ENCODE assay signal across 1 cellular context in the genomic region with DNA sequence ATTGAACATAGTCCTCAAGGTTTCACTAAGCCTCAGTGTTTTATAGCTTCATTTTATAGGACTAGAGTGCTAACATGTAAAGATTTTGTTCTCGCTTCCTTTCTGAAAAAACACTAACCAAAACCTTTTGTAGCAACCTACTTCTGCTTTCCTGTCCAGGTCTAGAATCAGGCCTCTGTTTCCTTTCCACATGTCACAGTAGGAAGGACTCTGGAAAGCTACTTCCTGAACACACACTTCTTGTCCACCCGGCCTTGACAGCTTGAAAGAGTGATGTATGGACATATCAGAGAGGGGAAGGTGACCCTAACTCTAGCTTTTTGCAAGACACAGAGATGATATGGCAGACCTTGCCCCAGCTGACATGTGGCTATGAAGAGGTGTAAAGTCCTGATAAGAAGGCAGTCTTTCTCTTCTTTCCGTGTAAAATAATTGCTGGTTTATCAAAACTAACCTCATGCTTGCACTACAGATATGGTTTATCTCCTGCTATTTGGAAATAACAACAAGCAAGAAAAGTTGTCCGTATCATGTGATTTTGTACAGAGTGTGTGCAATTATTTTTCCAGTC.
A peak's percentile ranks its signal among the peaks of the same experiment; 100 is the strongest.
TF ChIP-seq lines count a peak whose summit lies in the region.

No MANE protein-coding gene starts in this region.

TF ChIP-seq in K562, 482 proteins besides CTCF, POLR2A, EP300 and RAD21 (continued from another document and continues in another):
- TF ChIP-seq, protein P1, sequence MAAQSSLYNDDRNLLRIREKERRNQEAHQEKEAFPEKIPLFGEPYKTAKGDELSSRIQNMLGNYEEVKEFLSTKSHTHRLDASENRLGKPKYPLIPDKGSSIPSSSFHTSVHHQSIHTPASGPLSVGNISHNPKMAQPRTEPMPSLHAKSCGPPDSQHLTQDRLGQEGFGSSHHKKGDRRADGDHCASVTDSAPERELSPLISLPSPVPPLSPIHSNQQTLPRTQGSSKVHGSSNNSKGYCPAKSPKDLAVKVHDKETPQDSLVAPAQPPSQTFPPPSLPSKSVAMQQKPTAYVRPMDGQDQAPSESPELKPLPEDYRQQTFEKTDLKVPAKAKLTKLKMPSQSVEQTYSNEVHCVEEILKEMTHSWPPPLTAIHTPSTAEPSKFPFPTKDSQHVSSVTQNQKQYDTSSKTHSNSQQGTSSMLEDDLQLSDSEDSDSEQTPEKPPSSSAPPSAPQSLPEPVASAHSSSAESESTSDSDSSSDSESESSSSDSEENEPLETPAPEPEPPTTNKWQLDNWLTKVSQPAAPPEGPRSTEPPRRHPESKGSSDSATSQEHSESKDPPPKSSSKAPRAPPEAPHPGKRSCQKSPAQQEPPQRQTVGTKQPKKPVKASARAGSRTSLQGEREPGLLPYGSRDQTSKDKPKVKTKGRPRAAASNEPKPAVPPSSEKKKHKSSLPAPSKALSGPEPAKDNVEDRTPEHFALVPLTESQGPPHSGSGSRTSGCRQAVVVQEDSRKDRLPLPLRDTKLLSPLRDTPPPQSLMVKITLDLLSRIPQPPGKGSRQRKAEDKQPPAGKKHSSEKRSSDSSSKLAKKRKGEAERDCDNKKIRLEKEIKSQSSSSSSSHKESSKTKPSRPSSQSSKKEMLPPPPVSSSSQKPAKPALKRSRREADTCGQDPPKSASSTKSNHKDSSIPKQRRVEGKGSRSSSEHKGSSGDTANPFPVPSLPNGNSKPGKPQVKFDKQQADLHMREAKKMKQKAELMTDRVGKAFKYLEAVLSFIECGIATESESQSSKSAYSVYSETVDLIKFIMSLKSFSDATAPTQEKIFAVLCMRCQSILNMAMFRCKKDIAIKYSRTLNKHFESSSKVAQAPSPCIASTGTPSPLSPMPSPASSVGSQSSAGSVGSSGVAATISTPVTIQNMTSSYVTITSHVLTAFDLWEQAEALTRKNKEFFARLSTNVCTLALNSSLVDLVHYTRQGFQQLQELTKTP (IDR thresholded peaks at IDR 0.05; ENCODE audit: low read depth in 1 of 2, partially characterized antibody in 2 of 2), result no peak
- TF ChIP-seq XRCC5 (IDR thresholded peaks at IDR 0.05; ENCODE audit: low read depth, low read length) (no peak), RFX7 (CRISPR knock-in tag; IDR thresholded peaks at IDR 0.05) (no peak), BRF1 (IDR thresholded peaks at IDR 0.05; ENCODE audit: borderline replicate concordance, extremely low read depth, insufficient read length) (no peak), CGGBP1 (CRISPR knock-in tag; IDR thresholded peaks at IDR 0.05) (no peak), TEAD2 (tag; IDR thresholded peaks at IDR 0.05) (no peak), GTF3C2 (IDR thresholded peaks at IDR 0.05; ENCODE audit: borderline replicate concordance, extremely low read depth, insufficient read length) (no peak), TAF9B (IDR thresholded peaks at IDR 0.05; ENCODE audit: partially characterized antibody) (no peak), HMG20B (CRISPR knock-in tag; IDR thresholded peaks at IDR 0.05) (no peak), CBFA2T3 (IDR thresholded peaks at IDR 0.05) (peak; percentile 94), COPS2 (conservative IDR thresholded peaks at IDR 0.05) (no peak), SMAD2 (IDR thresholded peaks at IDR 0.05; ENCODE audit: low read depth, low read length) (no peak), KLF16 (IDR thresholded peaks at IDR 0.05) (peak; percentile 74; the same call in 1 of the 2 replicates), MEIS2 (IDR thresholded peaks at IDR 0.05; ENCODE audit: partially characterized antibody) (peak; percentile 95), ZBTB12 (CRISPR knock-in tag; IDR thresholded peaks at IDR 0.05) (no peak), TBL1XR1 (IDR thresholded peaks at IDR 0.05; ENCODE audit: low read length in 2 of 2) (0 out of 4 replicates have a peak, but pooled peaks of 1 of the 2 experiments have one; percentile 24), POLR2B (IDR thresholded peaks at IDR 0.05; ENCODE audit: low read depth, partially characterized antibody) (no peak), ZNF79 (CRISPR knock-in tag; IDR thresholded peaks at IDR 0.05; ENCODE audit: low read depth) (no peak), HMGXB4 (CRISPR knock-in tag; IDR thresholded peaks at IDR 0.05) (no peak)
- TF ChIP-seq, protein P2, sequence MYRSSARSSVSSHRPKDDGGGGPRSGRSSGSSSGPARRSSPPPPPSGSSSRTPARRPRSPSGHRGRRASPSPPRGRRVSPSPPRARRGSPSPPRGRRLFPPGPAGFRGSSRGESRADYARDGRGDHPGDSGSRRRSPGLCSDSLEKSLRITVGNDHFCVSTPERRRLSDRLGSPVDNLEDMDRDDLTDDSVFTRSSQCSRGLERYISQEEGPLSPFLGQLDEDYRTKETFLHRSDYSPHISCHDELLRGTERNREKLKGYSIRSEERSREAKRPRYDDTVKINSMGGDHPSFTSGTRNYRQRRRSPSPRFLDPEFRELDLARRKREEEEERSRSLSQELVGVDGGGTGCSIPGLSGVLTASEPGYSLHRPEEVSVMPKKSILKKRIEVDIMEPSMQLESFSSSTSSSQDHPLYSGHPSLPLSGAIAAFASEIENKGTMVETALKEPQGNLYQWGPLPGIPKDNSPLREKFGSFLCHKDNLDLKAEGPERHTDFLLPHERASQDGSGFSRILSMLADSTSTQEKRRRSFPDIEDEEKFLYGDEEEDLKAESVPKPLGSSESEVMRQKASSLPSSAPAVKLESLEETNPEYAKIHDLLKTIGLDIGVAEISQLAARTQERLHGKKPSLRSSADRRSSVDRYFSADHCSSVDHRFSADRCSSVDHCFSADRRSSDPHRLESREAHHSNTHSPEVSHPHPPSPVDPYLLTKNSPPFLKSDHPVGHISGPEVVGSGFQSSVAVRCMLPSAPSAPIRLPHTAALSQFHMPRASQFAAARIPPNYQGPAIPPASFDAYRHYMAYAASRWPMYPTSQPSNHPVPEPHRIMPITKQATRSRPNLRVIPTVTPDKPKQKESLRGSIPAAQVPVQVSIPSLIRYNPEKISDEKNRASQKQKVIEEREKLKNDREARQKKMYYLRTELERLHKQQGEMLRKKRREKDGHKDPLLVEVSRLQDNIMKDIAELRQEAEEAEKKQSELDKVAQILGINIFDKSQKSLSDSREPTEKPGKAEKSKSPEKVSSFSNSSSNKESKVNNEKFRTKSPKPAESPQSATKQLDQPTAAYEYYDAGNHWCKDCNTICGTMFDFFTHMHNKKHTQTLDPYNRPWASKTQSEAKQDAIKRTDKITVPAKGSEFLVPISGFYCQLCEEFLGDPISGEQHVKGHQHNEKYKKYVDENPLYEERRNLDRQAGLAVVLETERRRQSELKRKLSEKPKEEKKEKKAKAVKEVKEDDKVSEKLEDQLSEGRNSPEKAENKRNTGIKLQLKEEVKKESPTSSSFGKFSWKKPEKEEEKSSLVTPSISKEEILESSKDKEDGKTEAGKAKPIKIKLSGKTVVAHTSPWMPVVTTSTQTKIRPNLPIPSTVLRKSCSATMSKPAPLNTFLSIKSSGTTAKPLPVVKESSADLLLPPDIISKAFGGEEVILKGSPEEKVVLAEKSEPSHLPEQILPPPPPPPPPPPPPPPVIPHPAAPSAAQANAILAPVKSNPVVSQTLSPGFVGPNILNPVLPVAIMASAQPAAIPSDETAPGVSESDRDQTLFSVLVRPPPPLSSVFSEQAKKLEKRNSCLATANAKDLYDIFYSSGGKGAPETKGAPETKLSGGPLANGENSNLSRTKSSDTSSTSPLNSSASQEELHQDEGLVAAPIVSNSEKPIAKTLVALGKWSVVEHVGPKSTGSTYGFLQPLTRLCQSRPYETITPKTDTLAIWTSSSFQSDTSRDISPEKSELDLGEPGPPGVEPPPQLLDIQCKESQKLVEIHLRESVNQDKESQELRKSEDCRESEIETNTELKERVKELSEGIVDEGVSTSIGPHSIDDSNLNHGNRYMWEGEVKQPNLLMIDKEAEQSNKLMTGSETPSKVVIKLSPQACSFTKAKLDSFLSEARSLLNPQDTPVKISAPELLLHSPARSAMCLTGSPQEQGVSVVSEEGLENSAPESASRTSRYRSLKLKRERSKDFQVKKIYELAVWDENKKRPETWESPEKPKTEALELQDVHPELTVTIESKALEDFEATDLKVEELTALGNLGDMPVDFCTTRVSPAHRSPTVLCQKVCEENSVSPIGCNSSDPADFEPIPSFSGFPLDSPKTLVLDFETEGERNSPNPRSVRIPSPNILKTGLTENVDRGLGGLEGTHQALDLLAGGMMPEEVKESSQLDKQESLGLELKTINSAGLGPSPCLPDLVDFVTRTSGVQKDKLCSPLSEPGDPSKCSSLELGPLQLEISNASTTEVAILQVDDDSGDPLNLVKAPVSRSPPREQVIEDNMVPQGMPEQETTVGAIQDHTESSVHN (IDR thresholded peaks at IDR 0.05; ENCODE audit: borderline replicate concordance in 1 of 2, low read depth in 1 of 2), result no peak
- TF ChIP-seq, protein P3, sequence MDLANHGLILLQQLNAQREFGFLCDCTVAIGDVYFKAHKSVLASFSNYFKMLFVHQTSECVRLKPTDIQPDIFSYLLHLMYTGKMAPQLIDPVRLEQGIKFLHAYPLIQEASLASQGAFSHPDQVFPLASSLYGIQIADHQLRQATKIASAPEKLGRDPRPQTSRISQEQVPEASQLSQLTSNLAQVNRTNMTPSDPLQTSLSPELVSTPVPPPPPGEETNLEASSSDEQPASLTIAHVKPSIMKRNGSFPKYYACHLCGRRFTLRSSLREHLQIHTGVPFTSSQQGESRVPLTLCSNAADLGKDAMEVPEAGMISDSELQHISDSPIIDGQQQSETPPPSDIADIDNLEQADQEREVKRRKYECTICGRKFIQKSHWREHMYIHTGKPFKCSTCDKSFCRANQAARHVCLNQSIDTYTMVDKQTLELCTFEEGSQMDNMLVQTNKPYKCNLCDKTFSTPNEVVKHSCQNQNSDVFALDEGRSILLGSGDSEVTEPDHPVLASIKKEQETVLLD (IDR thresholded peaks at IDR 0.05), result no peak
- TF ChIP-seq, protein P4, sequence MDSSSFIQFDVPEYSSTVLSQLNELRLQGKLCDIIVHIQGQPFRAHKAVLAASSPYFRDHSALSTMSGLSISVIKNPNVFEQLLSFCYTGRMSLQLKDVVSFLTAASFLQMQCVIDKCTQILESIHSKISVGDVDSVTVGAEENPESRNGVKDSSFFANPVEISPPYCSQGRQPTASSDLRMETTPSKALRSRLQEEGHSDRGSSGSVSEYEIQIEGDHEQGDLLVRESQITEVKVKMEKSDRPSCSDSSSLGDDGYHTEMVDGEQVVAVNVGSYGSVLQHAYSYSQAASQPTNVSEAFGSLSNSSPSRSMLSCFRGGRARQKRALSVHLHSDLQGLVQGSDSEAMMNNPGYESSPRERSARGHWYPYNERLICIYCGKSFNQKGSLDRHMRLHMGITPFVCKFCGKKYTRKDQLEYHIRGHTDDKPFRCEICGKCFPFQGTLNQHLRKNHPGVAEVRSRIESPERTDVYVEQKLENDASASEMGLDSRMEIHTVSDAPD (CRISPR knock-in tag; IDR thresholded peaks at IDR 0.05), result no peak
- TF ChIP-seq, protein P5, sequence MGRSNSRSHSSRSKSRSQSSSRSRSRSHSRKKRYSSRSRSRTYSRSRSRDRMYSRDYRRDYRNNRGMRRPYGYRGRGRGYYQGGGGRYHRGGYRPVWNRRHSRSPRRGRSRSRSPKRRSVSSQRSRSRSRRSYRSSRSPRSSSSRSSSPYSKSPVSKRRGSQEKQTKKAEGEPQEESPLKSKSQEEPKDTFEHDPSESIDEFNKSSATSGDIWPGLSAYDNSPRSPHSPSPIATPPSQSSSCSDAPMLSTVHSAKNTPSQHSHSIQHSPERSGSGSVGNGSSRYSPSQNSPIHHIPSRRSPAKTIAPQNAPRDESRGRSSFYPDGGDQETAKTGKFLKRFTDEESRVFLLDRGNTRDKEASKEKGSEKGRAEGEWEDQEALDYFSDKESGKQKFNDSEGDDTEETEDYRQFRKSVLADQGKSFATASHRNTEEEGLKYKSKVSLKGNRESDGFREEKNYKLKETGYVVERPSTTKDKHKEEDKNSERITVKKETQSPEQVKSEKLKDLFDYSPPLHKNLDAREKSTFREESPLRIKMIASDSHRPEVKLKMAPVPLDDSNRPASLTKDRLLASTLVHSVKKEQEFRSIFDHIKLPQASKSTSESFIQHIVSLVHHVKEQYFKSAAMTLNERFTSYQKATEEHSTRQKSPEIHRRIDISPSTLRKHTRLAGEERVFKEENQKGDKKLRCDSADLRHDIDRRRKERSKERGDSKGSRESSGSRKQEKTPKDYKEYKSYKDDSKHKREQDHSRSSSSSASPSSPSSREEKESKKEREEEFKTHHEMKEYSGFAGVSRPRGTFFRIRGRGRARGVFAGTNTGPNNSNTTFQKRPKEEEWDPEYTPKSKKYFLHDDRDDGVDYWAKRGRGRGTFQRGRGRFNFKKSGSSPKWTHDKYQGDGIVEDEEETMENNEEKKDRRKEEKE (IDR thresholded peaks at IDR 0.05; ENCODE audit: borderline replicate concordance in 1 of 2, control insufficient read depth in 1 of 2, low read depth in 2 of 2, low read length in 1 of 2), result no peak
